In genomic region chr9:122053951-122054350, GRCh38 we compare ENCODE assay signal across 20 cellular contexts. TPM values are rescaled to one million over a fixed set of nuclear protein-coding genes. Genes with fewer than 3 reads are reported as not detected.
DNase-seq lines count a peak whose midpoint lies in the region; ATAC-seq, FAIRE-seq and TF ChIP-seq lines count a peak whose summit lies in the region.
"Had no signal": no experiment of that assay in that cellular context is flagged by ENCODE, and none has a peak within 500 bp of the region (broad histone marks: within the 10 kb centered on the region; RNA-seq: fewer than 3 reads in every experiment).

No MANE protein-coding gene starts in this region.

- no peak overlapping the region for H3K4me3 ChIP-seq in esophagus muscularis mucosa
- no peak overlapping the region for H3K4me3 ChIP-seq in retinal pigment epithelial cell (ENCODE audit: low read length)
- H3K4me3 ChIP-seq: heart right ventricle, suprapubic skin had no signal

- DNase-seq in Daoy (ENCODE audit: low read depth) (peak; percentile 38), HTR-8/SVneo (ENCODE audit: insufficient read length, low spot score) (peak; percentile 9), esophagus muscularis mucosa (ENCODE audit: extremely low spot score) (peak; percentile 37), retinal pigment epithelial cell (ENCODE audit: low read depth) (peak; percentile 32), retina (no peak)
- DNase-seq: activated gamma-delta T cell; CD8-positive, alpha-beta memory T cell; cerebellar nuclear complex; foreskin melanocyte; heart right ventricle; left cardiac atrium; NCI-H2107; NCI-H446; stimulated activated naive B cell treated with anti-CD40 and anti-IgM and Interleukin-4, amounts not matched to agents 10 μg/mL and 1 μg/mL and 100 μg/mL, for 72 hours had no signal

- WGBS in esophagus muscularis mucosa, result 88% methylated on average over 7 of the region's 7 CpGs

- H3K4me1 ChIP-seq in esophagus muscularis mucosa, result peaks cover 0 to 30% (median 10%) of the 10 kb centered on the region in 4 donors

- TF ChIP-seq CTCF in esophagus muscularis mucosa (IDR thresholded peaks at IDR 0.05), result no peak
- no peak for TF ChIP-seq CTCF in retinal pigment epithelial cell (conservative IDR thresholded peaks at IDR 0.05; ENCODE audit: low read depth, low read length)

- no peak overlapping the region for H3K27ac ChIP-seq in esophagus muscularis mucosa (replicated peaks in 1 of 4)
- H3K27ac ChIP-seq: heart right ventricle had no signal

- H3K9me3 ChIP-seq in esophagus muscularis mucosa, result no peaks in the 10 kb centered on the region
- H3K9me3 ChIP-seq: heart right ventricle, suprapubic skin had no signal

- intact Hi-C loops in esophagus muscularis mucosa (cut with DNase I), result no loop called here

- no peaks in the 10 kb centered on the region for H3K27me3 ChIP-seq in esophagus muscularis mucosa
- H3K27me3 ChIP-seq: heart right ventricle, suprapubic skin had no signal

- ATAC-seq in GM18870 (IDR thresholded peaks at IDR 0.05; ENCODE audit: unreplicated experiment), result no peak
- no peak for ATAC-seq in HG03571 (IDR thresholded peaks at IDR 0.05; ENCODE audit: unreplicated experiment)
- ATAC-seq: HCT116; sciatic nerve; stimulated activated naive B cell treated with anti-CD40 and anti-IgM and Interleukin-4, amounts not matched to agents 10 μg/mL and 1 μg/mL and 100 μg/mL, for 72 hours had no signal

- no peak for TF ChIP-seq EP300 in esophagus muscularis mucosa (IDR thresholded peaks at IDR 0.05)

- TF ChIP-seq POLR2A in esophagus muscularis mucosa (IDR thresholded peaks at IDR 0.05; ENCODE audit: low read depth), result no peak

- FAIRE-seq in HTR-8/SVneo (lab: Jason Lieb, UNC), result no peak
- FAIRE-seq: G401.6 had no signal

- H3K36me3 ChIP-seq in esophagus muscularis mucosa, result no peaks in the 10 kb centered on the region
- H3K36me3 ChIP-seq: suprapubic skin had no signal

RNA-seq across cellular contexts. Expression of gene TTLL11, which starts 39.2 kb away (rescaled TPM):
- total RNA-seq in Daoy (2014; rRNA removed; shearing (Covaris generic)), result 3.5 and 5.6 TPM in 2 replicates
- 10 to 100 TPM; 20.5 to 41.3 (median 27.6) TPM for total RNA-seq in esophagus muscularis mucosa
